ENCODE assay signal across 8 cellular contexts in the genomic region with DNA sequence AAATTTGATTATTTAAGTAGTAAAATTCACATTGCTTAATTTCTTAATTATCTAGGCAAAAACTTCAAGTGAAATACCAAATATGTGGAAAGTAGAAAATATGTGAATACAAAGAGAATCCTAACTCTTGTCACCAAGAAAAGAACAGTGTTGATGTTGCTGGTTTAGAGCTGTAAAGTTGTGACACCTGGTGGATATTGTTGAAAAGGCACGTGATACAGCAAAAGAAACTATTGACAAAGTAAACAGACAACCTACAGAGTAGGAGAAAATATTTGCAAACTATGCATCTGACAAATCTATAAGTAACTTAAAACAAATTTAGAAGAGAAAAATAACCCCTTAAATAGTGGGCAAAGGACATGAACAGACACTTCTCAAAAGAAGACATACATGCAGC. TPM values are rescaled to one million over a fixed set of nuclear protein-coding genes. Genes with fewer than 3 reads are reported as not detected.
DNase-seq lines count a peak whose midpoint lies in the region; ATAC-seq and TF ChIP-seq lines count a peak whose summit lies in the region.

No MANE protein-coding gene starts in this region.

- H3K4me1 Mint-ChIP-seq in CD14-positive monocyte: no peaks in the 10 kb centered on the region

- DNase-seq in CD14-positive monocyte (ENCODE audit: low spot score) (no peak), WERI-Rb-1 (no peak), myocyte (ENCODE audit: low read depth) (peak; percentile 28), NCI-H2107 treated with DMSO at 0.1 percent for 48 hours (lab: John Stamatoyannopoulos, UW; ENCODE audit: unreplicated experiment) (no peak), substantia nigra (lab: John Stamatoyannopoulos, UW) (no peak), KG1 (lab: John Stamatoyannopoulos, UW) (no peak)

- peaks cover 0 to 2% (median 0%) of the 10 kb centered on the region in 7 donors for H3K9me3 Mint-ChIP-seq in CD14-positive monocyte

- intact Hi-C loops in CD14-positive monocyte (cut with micrococcal nuclease): no loop called here

- no peaks in the 10 kb centered on the region for H3K36me3 ChIP-seq in WERI-Rb-1

- peak; percentile 88 for ATAC-seq in GM19351 (IDR thresholded peaks at IDR 0.05; ENCODE audit: unreplicated experiment)
- ATAC-seq in HG03460 (IDR thresholded peaks at IDR 0.05; ENCODE audit: unreplicated experiment): peak; percentile 82

- H3K27ac Mint-ChIP-seq in CD14-positive monocyte: no peak overlapping the region

- H3K4me3 ChIP-seq in WERI-Rb-1 (ENCODE audit: low read depth, low read length): no peak overlapping the region

- H3K27me3 ChIP-seq in WERI-Rb-1 (ENCODE audit: insufficient read depth, low read depth, severe bottlenecking): no peaks in the 10 kb centered on the region

- H3K4me3 Mint-ChIP-seq in CD14-positive monocyte: no peak overlapping the region

- no peaks in the 10 kb centered on the region for H3K9me3 ChIP-seq in WERI-Rb-1 (ENCODE audit: severe bottlenecking)

- H3K27ac ChIP-seq in WERI-Rb-1: no peak overlapping the region
- no peak overlapping the region for H3K27ac ChIP-seq in substantia nigra (ENCODE audit: low read depth, low read length, poor library complexity, severe bottlenecking)

- peak; percentile 15 for TF ChIP-seq CTCF in CD14-positive monocyte (IDR thresholded peaks at IDR 0.05)
- TF ChIP-seq CTCF in WERI-Rb-1 (IDR thresholded peaks at IDR 0.05; ENCODE audit: low read depth, low read length): peak; percentile 20; the same call in 1 of the 2 replicates

- H3K36me3 Mint-ChIP-seq in CD14-positive monocyte: peaks cover 2% of the 10 kb centered on the region in 2 donors

- no peaks in the 10 kb centered on the region for H3K27me3 Mint-ChIP-seq in CD14-positive monocyte (ENCODE audit: low read depth in 3 of 3)

RNA-seq across cellular contexts. Expression of a gene that starts 25.6 kb away (rescaled TPM):
- 10 to 100 TPM; 40.6 to 52.8 TPM for polyA plus RNA-seq in CD14-positive monocyte
- total RNA-seq in myocyte: 85.7 and 89.5 TPM in 2 replicates
- polyA plus RNA-seq in myocyte (2012): 35.2 TPM
